Comparison of ENCODE assay signal across 30 cellular contexts in the genomic region with DNA sequence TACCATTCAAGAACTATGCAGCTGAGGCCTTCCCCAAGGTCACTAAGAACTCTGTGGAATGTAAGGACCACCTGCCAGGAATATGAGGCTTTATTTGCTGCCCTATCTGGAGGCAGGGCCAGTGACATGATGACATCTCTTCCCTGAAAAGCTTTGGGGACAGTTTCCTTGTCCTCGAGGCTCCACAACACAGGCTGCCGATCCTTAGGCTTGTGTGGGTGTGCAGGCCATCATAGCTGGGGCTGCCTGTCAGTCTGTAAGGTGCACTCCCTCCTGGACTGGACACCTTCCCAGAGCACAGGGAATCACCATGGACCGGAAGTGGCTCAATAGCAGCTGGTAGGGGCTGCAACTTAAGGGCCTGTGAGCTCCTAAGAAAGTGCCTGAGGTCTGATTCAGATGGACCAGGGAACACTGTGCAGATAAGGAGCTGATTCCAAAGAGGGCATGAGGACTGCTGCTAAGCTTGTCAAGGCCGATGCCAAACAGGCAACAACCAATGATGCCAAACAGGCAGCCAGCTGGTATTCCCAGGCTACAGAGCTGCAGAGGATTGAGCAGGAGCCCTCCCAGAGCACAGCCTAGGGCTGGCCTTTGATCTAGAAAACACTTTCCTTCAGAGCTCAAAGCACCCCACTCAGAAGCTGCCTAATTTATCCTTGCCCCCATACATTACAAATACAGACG.
"Had no signal": no experiment of that assay in that cellular context is flagged by ENCODE, and none has a peak within 500 bp of the region (broad histone marks: within the 10 kb centered on the region; RNA-seq: fewer than 3 reads in every experiment).

No MANE protein-coding gene starts in this region.

- H3K27ac Mint-ChIP-seq: activated naive CD4-positive, alpha-beta T cell treated with anti-CD3 and anti-CD28 coated beads, Interleukin-2, amount 50 U/mL, for 24 hours; activated naive CD8-positive, alpha-beta T cell treated with anti-CD3 and anti-CD28 coated beads, Interleukin-2, amount 50 U/mL, for 24 hours; activated T-helper 2 cell treated with anti-CD3 and anti-CD28 coated beads, Interferon-gamma antibody, Interleukin-2, Interleukin-4, amounts not matched to agents 10 μg/mL and 5 μg/mL and 100 μg/mL, durations not matched to agents 14 hours and 24 hours and 36 hours; nephron; progenitor cell of endocrine pancreas; stimulated activated naive B cell treated with anti-CD40 and anti-IgM and Interleukin-4, amounts not matched to agents 10 μg/mL and 1 μg/mL and 100 μg/mL, for 72 hours had no signal

- H3K36me3 ChIP-seq: colonic mucosa, ovary, thyroid gland had no signal

- H3K9me3 Mint-ChIP-seq: activated CD8-positive, alpha-beta T cell treated with anti-CD3 and anti-CD28 coated beads for 36 hours; activated naive CD4-positive, alpha-beta T cell treated with anti-CD3 and anti-CD28 coated beads, Interleukin-2, amount 50 U/mL, for 24 hours; activated naive CD8-positive, alpha-beta T cell treated with anti-CD3 and anti-CD28 coated beads, Interleukin-2, amount 50 U/mL, for 24 hours; activated T-cell treated with anti-CD3 and anti-CD28 coated beads, Interleukin-2, amount 50 U/mL, for 4 hours; activated T-helper 2 cell treated with anti-CD3 and anti-CD28 coated beads, Interferon-gamma antibody, Interleukin-2, Interleukin-4, amounts not matched to agents 10 μg/mL and 5 μg/mL and 100 μg/mL, durations not matched to agents 14 hours and 24 hours and 36 hours; nephron; stimulated activated naive B cell treated with anti-CD40 and anti-IgM and Interleukin-4, amounts not matched to agents 10 μg/mL and 1 μg/mL and 100 μg/mL, for 72 hours had no signal

- H3K4me1 Mint-ChIP-seq: activated naive CD4-positive, alpha-beta T cell treated with anti-CD3 and anti-CD28 coated beads, Interleukin-2, amount 50 U/mL, for 24 hours; nephron; stimulated activated naive B cell treated with anti-CD40 and anti-IgM and Interleukin-4, amounts not matched to agents 10 μg/mL and 1 μg/mL and 100 μg/mL, for 72 hours had no signal

- DNase-seq: activated CD4-positive, alpha-beta T cell treated with anti-CD3 and anti-CD28 coated beads, Interleukin-2, amount 50 U/mL, for 1 hour; activated CD4-positive, CD25-positive, alpha-beta regulatory T cell treated with anti-CD3 and anti-CD28 coated beads, Interleukin-2, amount 50 U/mL, for 72 hours; activated CD8-positive, alpha-beta T cell treated with anti-CD3 and anti-CD28 coated beads for 36 hours; activated naive CD8-positive, alpha-beta T cell treated with anti-CD3 and anti-CD28 coated beads, Interleukin-2, amount 50 U/mL, for 24 hours; activated T-cell treated with anti-CD3 and anti-CD28 coated beads, Interleukin-2, amount 50 U/mL, for 4 hours; anterior cingulate cortex; colonic mucosa; effector CD8-positive, alpha-beta T cell; esophagus squamous epithelium; hippocampal formation; kidney; lower lobe of right lung; mesenchymal stem cell; ovary; sigmoid colon; stimulated activated CD4-positive, alpha-beta T cell treated with anti-CD3 and anti-CD28 coated beads, Interleukin-1b, Interleukin-23, amount 100 ng/mL, for 48 hours; stimulated activated CD4-positive, alpha-beta T cell treated with anti-CD3 and anti-CD28 coated beads, Interleukin-4, amount 100 ng/mL, for 4 hours; stimulated activated CD8-positive, alpha-beta memory T cell treated with anti-CD3 and anti-CD28 coated beads, Interleukin-4, amount 100 ng/mL, for 48 hours; stimulated activated naive B cell treated with anti-CD40 and anti-IgM and Interleukin-4, amounts not matched to agents 10 μg/mL and 1 μg/mL and 100 μg/mL, for 72 hours; stomach; T-helper 2 cell; thyroid gland; upper lobe of left lung had no signal

- H3K27ac ChIP-seq: colonic mucosa, epithelial cell of prostate, esophagus squamous epithelium, lower lobe of right lung, neutrophil, ovary, sigmoid colon, stomach, thyroid gland, upper lobe of left lung had no signal

- H3K4me1 ChIP-seq: colonic mucosa, esophagus squamous epithelium, lower lobe of right lung, stomach, thyroid gland, upper lobe of left lung had no signal

- H3K9me3 ChIP-seq: colonic mucosa, esophagus squamous epithelium, lower lobe of right lung, neutrophil, ovary, sigmoid colon, stomach, thyroid gland, upper lobe of left lung had no signal

- H3K27me3 ChIP-seq: colonic mucosa, esophagus squamous epithelium, neutrophil, ovary, sigmoid colon, stomach, thyroid gland, upper lobe of left lung had no signal

- ATAC-seq: activated CD8-positive, alpha-beta T cell treated with anti-CD3 and anti-CD28 coated beads for 36 hours; activated naive CD8-positive, alpha-beta T cell treated with anti-CD3 and anti-CD28 coated beads, Interleukin-2, amount 50 U/mL, for 24 hours; activated T-cell treated with anti-CD3 and anti-CD28 coated beads, Interleukin-2, amount 50 U/mL, for 4 hours; lower lobe of right lung; stimulated activated naive B cell treated with anti-CD40 and anti-IgM and Interleukin-4, amounts not matched to agents 10 μg/mL and 1 μg/mL and 100 μg/mL, for 72 hours had no signal

- H3K4me3 ChIP-seq: colonic mucosa, esophagus squamous epithelium, lower lobe of right lung, ovary, sigmoid colon, smooth muscle cell, stomach, thyroid gland, upper lobe of left lung had no signal

- H3K27me3 Mint-ChIP-seq: activated CD8-positive, alpha-beta T cell treated with anti-CD3 and anti-CD28 coated beads for 36 hours; activated naive CD4-positive, alpha-beta T cell treated with anti-CD3 and anti-CD28 coated beads, Interleukin-2, amount 50 U/mL, for 24 hours; activated naive CD8-positive, alpha-beta T cell treated with anti-CD3 and anti-CD28 coated beads, Interleukin-2, amount 50 U/mL, for 24 hours; stimulated activated naive B cell treated with anti-CD40 and anti-IgM and Interleukin-4, amounts not matched to agents 10 μg/mL and 1 μg/mL and 100 μg/mL, for 72 hours had no signal

- H3K4me3 Mint-ChIP-seq: activated CD8-positive, alpha-beta T cell treated with anti-CD3 and anti-CD28 coated beads for 36 hours; activated naive CD4-positive, alpha-beta T cell treated with anti-CD3 and anti-CD28 coated beads, Interleukin-2, amount 50 U/mL, for 24 hours; activated naive CD8-positive, alpha-beta T cell treated with anti-CD3 and anti-CD28 coated beads, Interleukin-2, amount 50 U/mL, for 24 hours; activated T-cell treated with anti-CD3 and anti-CD28 coated beads, Interleukin-2, amount 50 U/mL, for 4 hours; nephron; stimulated activated naive B cell treated with anti-CD40 and anti-IgM and Interleukin-4, amounts not matched to agents 10 μg/mL and 1 μg/mL and 100 μg/mL, for 72 hours had no signal
